ENCODE assay signal across 37 cellular contexts in the genomic region with DNA sequence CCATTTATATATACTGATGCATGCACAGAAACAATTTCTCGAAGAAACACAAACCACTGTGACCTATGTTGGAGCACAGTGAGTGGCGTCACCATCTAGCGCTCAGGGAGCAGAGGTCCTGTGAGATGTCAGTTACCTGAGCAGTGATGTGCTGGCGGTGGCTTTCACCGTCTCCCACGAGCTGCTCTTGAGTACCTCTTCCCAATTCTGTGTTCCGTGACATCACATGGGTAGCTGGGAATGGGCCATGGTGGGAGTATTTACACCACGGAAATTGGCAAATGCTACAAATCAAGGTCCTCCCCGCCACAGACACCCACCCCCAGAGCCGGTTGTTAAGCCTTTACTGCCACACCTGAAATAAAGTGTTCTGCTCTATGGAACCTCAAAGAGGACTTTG. TPM values are rescaled to one million over a fixed set of nuclear protein-coding genes. Genes with fewer than 3 reads are reported as not detected.
"Had no signal": no experiment of that assay in that cellular context is flagged by ENCODE, and none has a peak within 500 bp of the region (broad histone marks: within the 10 kb centered on the region; RNA-seq: fewer than 3 reads in every experiment).

No MANE protein-coding gene starts in this region.

- H3K27ac ChIP-seq: adrenal gland, body of pancreas, brain microvascular endothelial cell, breast epithelium, VCaP had no signal

- H3K36me3 ChIP-seq: adrenal gland, brain microvascular endothelial cell, breast epithelium had no signal

- FAIRE-seq: astrocyte, TTC549 had no signal

- DNase-seq: activated B cell treated with CpG ODN at 0.5 μM for 24 hours; activated CD4-positive, alpha-beta memory T cell treated with anti-CD3 and anti-CD28 coated beads for 36 hours; activated CD4-positive, alpha-beta T cell treated with anti-CD3 and anti-CD28 coated beads for 4 hours; activated CD4-positive, alpha-beta T cell treated with anti-CD3 and anti-CD28 coated beads, Interleukin-2, amount 10 ng/mL, durations not matched to agents 24 days and 14 days; activated CD4-positive, alpha-beta T cell treated with anti-CD3 and anti-CD28 coated beads, Interleukin-2, amount 50 U/mL, for 1 hour; activated CD4-positive, alpha-beta T cell treated with anti-CD3 and anti-CD28 coated beads, Interleukin-2, amount 50 U/mL, for 4 hours; activated CD4-positive, CD25-positive, alpha-beta regulatory T cell treated with anti-CD3 and anti-CD28 coated beads, Interleukin-2, amount 50 U/mL, for 72 hours; activated CD8-positive, alpha-beta memory T cell treated with anti-CD3 and anti-CD28 coated beads, Interleukin-2, amount 50 U/mL, for 4 hours; activated CD8-positive, alpha-beta T cell treated with anti-CD3 and anti-CD28 coated beads for 36 hours; activated effector memory CD4-positive, alpha-beta T cell treated with anti-CD3 and anti-CD28 coated beads, Interleukin-2, amount 50 U/mL, for 16 hours; activated gamma-delta T cell treated with Interleukin-2 at 50 U/mL for 16 hours; activated naive CD4-positive, alpha-beta T cell treated with anti-CD3 and anti-CD28 coated beads, Interleukin-2, amount 50 U/mL, for 16 hours; activated naive CD4-positive, alpha-beta T cell treated with Interleukin-2 at 50 U/mL for 16 hours; activated naive CD8-positive, alpha-beta T cell treated with anti-CD3 and anti-CD28 coated beads for 36 hours; activated T-cell treated with anti-CD3 and anti-CD28 coated beads for 4 hours; activated T-cell treated with anti-CD3 and anti-CD28 coated beads, Interleukin-2, amount 50 U/mL, for 1 hour; activated T-cell treated with anti-CD3 and anti-CD28 coated beads, Interleukin-2, amount 50 U/mL, for 4 hours; activated T-cell treated with anti-CD3 and anti-CD28 coated beads, Interleukin-2, amount 50 U/mL, for 72 hours; adrenal gland; amniotic stem cell; aorta; body of pancreas; brain microvascular endothelial cell; central memory CD4-positive, alpha-beta T cell; SW 1271; T-helper 1 cell; T-helper 2 cell; T-helper 9 cell had no signal

- ATAC-seq: activated CD8-positive, alpha-beta T cell treated with anti-CD3 and anti-CD28 coated beads for 36 hours; activated naive CD4-positive, alpha-beta T cell treated with anti-CD3 and anti-CD28 coated beads, Interleukin-2, amount 50 U/mL, for 72 hours; activated T-cell treated with anti-CD3 and anti-CD28 coated beads, Interleukin-2, amount 50 U/mL, for 4 hours; activated T-cell treated with anti-CD3 and anti-CD28 coated beads, Interleukin-2, amount 50 U/mL, for 72 hours; activated T-helper 17 cell treated with anti-CD3 and anti-CD28 coated beads, Interleukin-2, amount 50 U/mL, for 72 hours; body of pancreas had no signal

- H3K4me3 ChIP-seq: adrenal gland, body of pancreas, breast epithelium had no signal

- H3K27me3 ChIP-seq: body of pancreas, brain microvascular endothelial cell had no signal

- H3K9me3 ChIP-seq: adrenal gland, body of pancreas, breast epithelium had no signal

- H3K4me1 ChIP-seq: adrenal gland, body of pancreas, breast epithelium had no signal

RNA-seq across cellular contexts. Expression of a gene that starts 24.4 kb away (rescaled TPM):
- total RNA-seq: activated B cell treated with CpG ODN at 0.5 μM for 24 hours; activated CD4-positive, alpha-beta memory T cell treated with anti-CD3 and anti-CD28 coated beads for 36 hours; activated CD4-positive, alpha-beta T cell treated with anti-CD3 and anti-CD28 coated beads, Interleukin-2, amount 10 ng/mL, durations not matched to agents 24 days and 14 days; activated CD8-positive, alpha-beta memory T cell treated with anti-CD3 and anti-CD28 coated beads for 36 hours; activated CD8-positive, alpha-beta T cell treated with anti-CD3 and anti-CD28 coated beads for 36 hours; activated naive CD4-positive, alpha-beta T cell treated with anti-CD3 and anti-CD28 coated beads, Interleukin-2, amount 50 U/mL, for 72 hours; activated naive CD8-positive, alpha-beta T cell treated with anti-CD3 and anti-CD28 coated beads for 36 hours; activated T-cell treated with anti-CD3 and anti-CD28 coated beads, Interleukin-2, amount 50 U/mL, for 4 hours; activated T-cell treated with anti-CD3 and anti-CD28 coated beads, Interleukin-2, amount 50 U/mL, for 72 hours; activated T-helper 1 cell treated with anti-CD3 and anti-CD28 coated beads, Interleukin-12 subunit alpha, Interleukin-12 subunit beta, Interleukin-2, Interleukin-4 antibody, amounts not matched to agents 30 ng/mL and 10 ng/mL and 1 ng/mL, durations not matched to agents 14 hours and 24 hours and 36 hours; activated T-helper 17 cell treated with anti-CD3 and anti-CD28 coated beads, Interleukin-2, amount 50 U/mL, for 72 hours; adrenal gland; aorta; body of pancreas; breast epithelium; cardiac septum had no signal
- polyA plus RNA-seq: adrenal gland had no signal
